In the genomic region with DNA sequence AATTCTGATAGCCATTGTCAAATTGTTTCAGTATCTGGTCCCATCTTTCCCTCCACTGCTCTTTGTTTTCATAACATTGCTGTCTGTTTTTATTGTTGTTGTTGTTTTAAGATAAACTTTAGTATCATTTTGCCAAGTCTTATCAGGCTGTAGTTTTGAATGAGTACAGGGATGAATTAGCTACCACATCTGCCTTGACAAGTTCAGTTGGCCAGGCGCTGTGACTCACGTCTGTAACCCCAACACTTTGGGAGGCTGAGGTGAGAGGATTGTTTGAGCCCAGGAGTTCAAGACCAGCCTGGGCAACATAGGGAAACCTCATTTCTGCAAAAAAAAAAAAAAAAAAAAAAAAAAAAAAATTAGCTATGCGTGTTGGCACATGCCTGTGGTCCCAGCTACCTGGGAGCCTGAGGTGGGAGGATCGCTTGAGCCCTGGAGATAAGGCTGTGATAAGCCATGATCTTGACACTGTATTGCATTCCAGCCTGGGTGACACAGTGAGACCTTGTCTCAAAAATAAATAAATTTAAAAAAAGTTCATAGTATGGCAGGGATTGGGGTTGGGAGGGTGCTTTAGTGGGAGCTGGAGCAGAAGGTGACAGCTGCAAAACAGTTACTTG, we compare ENCODE assay signal across 19 cellular contexts. TPM values are rescaled to one million over a fixed set of nuclear protein-coding genes. Genes with fewer than 3 reads are reported as not detected.
DNase-seq lines count a peak whose midpoint lies in the region; ATAC-seq, FAIRE-seq and TF ChIP-seq lines count a peak whose summit lies in the region.
"Had no signal": no experiment of that assay in that cellular context is flagged by ENCODE, and none has a peak within 500 bp of the region (broad histone marks: within the 10 kb centered on the region; RNA-seq: fewer than 3 reads in every experiment).

No MANE protein-coding gene starts in this region.

- H2AK5ac ChIP-seq in H1 (ENCODE audit: low read depth, low read length) = peak overlapping the region; percentile 20; the same call in 1 of the 2 replicates

- POLR2A ChIA-PET in H1 (lab: Charles Lee; ENCODE audit: partially characterized antibody) = interaction anchor here (0.8 to 2.9 kb wide), 4 partner anchors 9 to 88 kb away, joined by 3 to 16 read pairs (median 4); no protein-coding TSS in a partner anchor

- TF ChIP-seq CTCF in natural killer cell (IDR thresholded peaks at IDR 0.05) (no peak), H1 (IDR thresholded peaks at IDR 0.05; ENCODE audit: control extremely low read depth in 1 of 3, insufficient read depth in 1 of 3, low read depth in 1 of 3, low read length in 3 of 3) (no peak), brain microvascular endothelial cell (IDR thresholded peaks at IDR 0.05; ENCODE audit: low read depth, low read length, missing control alignments) (no peak), suprapubic skin (IDR thresholded peaks at IDR 0.05) (no peak)

- intact Hi-C loops in natural killer cell (cut with micrococcal nuclease) = no loop called here

- peak overlapping the region in 1 of 2 experiments; percentile 46; a peak in 1 of 4 replicates for H3K4me2 ChIP-seq in H1 (ENCODE audit: insufficient read depth in 1 of 2, low read depth in 2 of 2, low read length in 2 of 2)
- H3K4me2 ChIP-seq: BLaER1 had no signal

- no peak overlapping the region for H3K56ac ChIP-seq in H1 (replicated peaks; ENCODE audit: insufficient read length, low read depth, low read length)

- no peak overlapping the region for H3K23ac ChIP-seq in H1 (ENCODE audit: insufficient read length)

- H2AFZ ChIP-seq in H1 (ENCODE audit: low read length) = no peak overlapping the region

- H3K27me3 ChIP-seq in H1 (replicated peaks in 1 of 4; ENCODE audit: control insufficient read depth in 3 of 4, extremely low read depth in 1 of 4, insufficient read depth in 3 of 4, low read length in 3 of 4) (no peaks in the 10 kb centered on the region), brain microvascular endothelial cell (replicated peaks) (no peaks in the 10 kb centered on the region), suprapubic skin (no peaks in the 10 kb centered on the region)
- H3K27me3 ChIP-seq: BLaER1, SJCRH30 had no signal

- TF ChIP-seq EP300 in H1 (IDR thresholded peaks at IDR 0.05; ENCODE audit: borderline replicate concordance in 1 of 2, low read depth in 2 of 2, low read length in 2 of 2) (no peak), suprapubic skin (IDR thresholded peaks at IDR 0.05) (no peak)

- in situ Hi-C loops in brain microvascular endothelial cell (cut with HindIII; ENCODE audit: low pct_ligation_motif_present, low sequenced_read_pairs) = no loop called here

- H4K20me1 ChIP-seq in H1 (replicated peaks in 1 of 2; ENCODE audit: control insufficient read depth in 1 of 2, insufficient read depth in 2 of 2, low read length in 2 of 2) = no peaks in the 10 kb centered on the region
- H4K20me1 ChIP-seq: BLaER1 had no signal

- no peak overlapping the region for H3K9ac ChIP-seq in H1 (replicated peaks in 1 of 4; ENCODE audit: extremely low read depth in 1 of 4, low read depth in 3 of 4, low read length in 3 of 4)
- H3K9ac ChIP-seq: BLaER1 had no signal

- peaks cover 29 to 34% of the 10 kb centered on the region in 2 donors for H3K4me1 Mint-ChIP-seq in natural killer cell treated with Interleukin-12 subunit alpha and Interleukin-12 subunit beta and Interleukin-15 and Interleukin-18, amount 100 ng/mL, for 72 hours (ENCODE audit: low read depth in 2 of 2)
- peaks cover 32 to 42% of the 10 kb centered on the region in 2 donors for H3K4me1 Mint-ChIP-seq in natural killer cell
- peaks cover 30% of the 10 kb centered on the region for H3K4me1 Mint-ChIP-seq in T-helper 17 cell

- 0 out of 2 replicates have a peak overlapping the region, but pooled peaks have one; percentile 52 for H3K18ac ChIP-seq in H1 (ENCODE audit: extremely low read depth, low read length)

- 0 out of 2 replicates have a peak overlapping the region, but pooled peaks have one; percentile 36 for H2BK5ac ChIP-seq in H1 (ENCODE audit: low read depth, low read length)

- FAIRE-seq in H1 (lab: Jason Lieb, UNC) = no peak
- FAIRE-seq: GM12891, GM19239, HTR-8/SVneo had no signal

- TF ChIP-seq RAD21 in H1 (IDR thresholded peaks at IDR 0.05 in 1 of 2, conservative IDR thresholded peaks at IDR 0.05 in 1 of 2; ENCODE audit: low read depth in 2 of 2, low read length in 2 of 2) = no peak

- no peak overlapping the region for H2BK120ac ChIP-seq in H1 (replicated peaks; ENCODE audit: low read depth, low read length)

- no peak overlapping the region for H4K8ac ChIP-seq in H1 (ENCODE audit: extremely low read depth, insufficient read depth, low read length)

- H3K36me3 ChIP-seq in H1 (ENCODE audit: control insufficient read depth in 2 of 4, insufficient read depth in 4 of 4, low read length in 3 of 4) (peaks cover 0 to 2% (median 0%) of the 10 kb centered on the region in 4 experiments; a peak in 1 of 8 replicates), brain microvascular endothelial cell (replicated peaks) (no peaks in the 10 kb centered on the region), suprapubic skin (no peaks in the 10 kb centered on the region)
- H3K36me3 ChIP-seq: BLaER1, SJCRH30 had no signal

- WGBS in H1 (ENCODE audit: extremely low coverage in 1 of 2, insufficient coverage in 1 of 2, insufficient read length in 1 of 2, insufficient replicate concordance in 2 of 2, low coverage in 1 of 2, low lambda C conversion rate in 2 of 2, missing lambda C conversion rate in 1 of 2), 2 experiments = 92% methylated on average over 3 of the region's 4 CpGs; no CpG with 5 or more reads in 1 of the 2 experiments
- 72% methylated on average over 4 of the region's 4 CpGs for WGBS in suprapubic skin

- peak overlapping the region; percentile 40 for H3K4ac ChIP-seq in H1 (replicated peaks; ENCODE audit: insufficient read length, low read depth, low read length)

- H3K79me2 ChIP-seq in H1 (ENCODE audit: control insufficient read depth in 1 of 2, insufficient read depth in 2 of 2, low read length in 2 of 2) = no peaks in the 10 kb centered on the region

- H4K5ac ChIP-seq in H1 (ENCODE audit: insufficient read length, low read depth, low read length) = no peak overlapping the region

- H3K4me3 ChIP-seq in H1 (ENCODE audit: extremely low read depth in 1 of 4, insufficient read depth in 2 of 4, low read depth in 3 of 4, low read length in 4 of 4) (no peak overlapping the region), brain microvascular endothelial cell (ENCODE audit: low read depth, low read length) (no peak overlapping the region), suprapubic skin (no peak overlapping the region)
- H3K4me3 ChIP-seq: BLaER1, SJCRH30 had no signal

- DNase-seq in natural killer cell treated with Interleukin-12 subunit alpha and Interleukin-12 subunit beta and Interleukin-15 and Interleukin-18, amount 100 ng/mL, for 72 hours (ENCODE audit: low spot score) = no peak
- DNase-seq in natural killer cell (no peak), T-helper 17 cell (no peak), H1 (ENCODE audit: low read depth in 1 of 2, low spot score in 2 of 2) (no peak), brain microvascular endothelial cell (no peak), suprapubic skin (ENCODE audit: low spot score in 2 of 2) (no peak), DMS 273 treated with DMSO at 0.1 percent for 48 hours (lab: John Stamatoyannopoulos, UW) (no peak)
- DNase-seq: MV-4-11, NCI-H1436 treated with DMSO at 0.1 percent for 48 hours, NCI-H2081, NCI-H345, NCI-H526 treated with DMSO at 0.1 percent for 48 hours, OCI-M1, RPMI8226, SJCRH30 had no signal

- no peaks in the 10 kb centered on the region for H3K23me2 ChIP-seq in H1 (ENCODE audit: low read depth, low read length)

- no peak overlapping the region for H2BK12ac ChIP-seq in H1 (ENCODE audit: low read depth, low read length)

- peaks cover 6% of the 10 kb centered on the region for H3K36me3 Mint-ChIP-seq in natural killer cell treated with Interleukin-12 subunit alpha and Interleukin-12 subunit beta and Interleukin-15 and Interleukin-18, amount 100 ng/mL, for 72 hours
- H3K36me3 Mint-ChIP-seq in natural killer cell = no peaks in the 10 kb centered on the region
- no peaks in the 10 kb centered on the region for H3K36me3 Mint-ChIP-seq in T-helper 17 cell (ENCODE audit: low read depth)

- CTCF ChIA-PET in H1 (lab: Charles Lee; ENCODE audit: partially characterized antibody) = interaction anchor here (0.6 to 3.1 kb wide), 8 partner anchors 9 to 178 kb away, joined by 3 to 22 read pairs (median 4); no protein-coding TSS in a partner anchor

- peak overlapping the region; percentile 25; the same call in 1 of the 2 replicates for H2BK20ac ChIP-seq in H1 (ENCODE audit: low read length)

- peaks cover 0 to 8% (median 3%) of the 10 kb centered on the region in 4 experiments; a peak in 5 of 7 replicates for H3K4me1 ChIP-seq in H1 (replicated peaks in 1 of 4; ENCODE audit: control insufficient read depth in 3 of 4, insufficient read depth in 4 of 4, low read length in 3 of 4)
- peaks cover 7% of the 10 kb centered on the region for H3K4me1 ChIP-seq in suprapubic skin
- H3K4me1 ChIP-seq: SJCRH30 had no signal

- no peak overlapping the region for H2BK15ac ChIP-seq in H1 (ENCODE audit: low read length)

- H3K4me3 Mint-ChIP-seq in natural killer cell treated with Interleukin-12 subunit alpha and Interleukin-12 subunit beta and Interleukin-15 and Interleukin-18, amount 100 ng/mL, for 72 hours = peak overlapping the region; percentile 46
- H3K4me3 Mint-ChIP-seq in natural killer cell (no peak overlapping the region), T-helper 17 cell (peak overlapping the region; percentile 41)

- H3K27me3 Mint-ChIP-seq in natural killer cell treated with Interleukin-12 subunit alpha and Interleukin-12 subunit beta and Interleukin-15 and Interleukin-18, amount 100 ng/mL, for 72 hours = no peaks in the 10 kb centered on the region
- H3K27me3 Mint-ChIP-seq in natural killer cell (ENCODE audit: low read depth in 2 of 2) = peaks cover 0 to 2% of the 10 kb centered on the region in 2 donors
- H3K27me3 Mint-ChIP-seq in T-helper 17 cell = peaks cover under 1% of the 10 kb centered on the region

- no peak overlapping the region for H3K14ac ChIP-seq in H1 (ENCODE audit: insufficient read length)

- TF ChIP-seq POLR2A in H1 (IDR thresholded peaks at IDR 0.05; ENCODE audit: control extremely low read depth in 1 of 2, low read depth in 2 of 2, low read length in 2 of 2) (no peak), suprapubic skin (IDR thresholded peaks at IDR 0.05) (no peak)

- H3K27ac ChIP-seq in H1 (ENCODE audit: low read depth, low read length) (no peak overlapping the region), brain microvascular endothelial cell (no peak overlapping the region), suprapubic skin (no peak overlapping the region)
- H3K27ac ChIP-seq: BLaER1, SJCRH30 had no signal

- H4K91ac ChIP-seq in H1 (replicated peaks; ENCODE audit: insufficient read length, low read length) = no peak overlapping the region

- no peaks in the 10 kb centered on the region for H3K79me1 ChIP-seq in H1 (ENCODE audit: low read depth, low read length)

- ATAC-seq in natural killer cell treated with Interleukin-12 subunit alpha and Interleukin-12 subunit beta and Interleukin-15 and Interleukin-18, amount 100 ng/mL, for 72 hours = peak in 1 of 2 donors; percentile 41
- ATAC-seq in natural killer cell (no peak), T-helper 17 cell (no peak)

- H3K9me3 Mint-ChIP-seq in natural killer cell treated with Interleukin-12 subunit alpha and Interleukin-12 subunit beta and Interleukin-15 and Interleukin-18, amount 100 ng/mL, for 72 hours = peaks cover 3% of the 10 kb centered on the region
- no peaks in the 10 kb centered on the region for H3K9me3 Mint-ChIP-seq in natural killer cell

- no peaks in the 10 kb centered on the region for H3K9me3 ChIP-seq in T-helper 17 cell (ENCODE audit: control insufficient read depth, low read length, poor library complexity, severe bottlenecking)
- H3K9me3 ChIP-seq in H1 (ENCODE audit: insufficient read depth in 2 of 2, low read depth in 1 of 2, low read length in 1 of 2) = peaks cover 23 to 26% of the 10 kb centered on the region in 2 experiments
- H3K9me3 ChIP-seq in suprapubic skin = peaks cover 3% of the 10 kb centered on the region

- H3K27ac Mint-ChIP-seq in natural killer cell treated with Interleukin-12 subunit alpha and Interleukin-12 subunit beta and Interleukin-15 and Interleukin-18, amount 100 ng/mL, for 72 hours = peak overlapping the region; percentile 46 to 61
- H3K27ac Mint-ChIP-seq in natural killer cell = peak overlapping the region in 1 of 2 donors; percentile 73
- H3K27ac Mint-ChIP-seq in T-helper 17 cell = peak overlapping the region; percentile 88

RNA-seq across cellular contexts. Expression of a gene that starts 8.3 kb away (rescaled TPM):
- 1 to 10 TPM; 3.1 to 5.0 TPM for total RNA-seq in natural killer cell treated with Interleukin-12 subunit alpha and Interleukin-12 subunit beta and Interleukin-15 and Interleukin-18, amount 100 ng/mL, for 72 hours
- total RNA-seq in natural killer cell (10 to 100 TPM; 13.7 to 16.2 (median 13.9) TPM), T-helper 17 cell (1 to 10 TPM; 3.0 to 8.9 TPM), suprapubic skin (1 to 10 TPM; 2.1 to 3.6 (median 2.8) TPM)
- 5.0 and 5.7 TPM in 2 replicates for total RNA-seq in H1 (2021; fragmentation: NEBNext Ultra II Directional; extraction: Animal tissue kit (Norgen Biotek cat#: 25700))
- 4.1 and 6.8 TPM in 2 replicates for polyA plus RNA-seq in H1 (2011; rRNA removed)
- 5.8 TPM for polyA plus RNA-seq in H1 (2011; cell fraction: cytosol; rRNA removed)
- 24.6 TPM for polyA plus RNA-seq in H1 (2011; cell fraction: nucleus; rRNA removed)
- polyA plus RNA-seq in H1 (2012, experiment 1 of 2) = 3.7 to 5.5 TPM (median 4.6 TPM) in 4 replicates
- polyA plus RNA-seq in H1 (2012, experiment 2 of 2) = 1.8 TPM
- 2.9 TPM for polyA plus RNA-seq in H1 (2013, experiment 1 of 2)
- polyA plus RNA-seq in H1 (2013, experiment 2 of 2) = 3.0 TPM
- 7.9 and 11.9 TPM in 2 replicates for polyA minus RNA-seq in H1 (2011; rRNA and poly(A)+ RNA removed)
- polyA minus RNA-seq in H1 (2011; cell fraction: cytosol; rRNA and poly(A)+ RNA removed) = 3.4 TPM
- 20.7 TPM for polyA minus RNA-seq in H1 (2011; cell fraction: nucleus; rRNA and poly(A)+ RNA removed)
